In the genomic region with DNA sequence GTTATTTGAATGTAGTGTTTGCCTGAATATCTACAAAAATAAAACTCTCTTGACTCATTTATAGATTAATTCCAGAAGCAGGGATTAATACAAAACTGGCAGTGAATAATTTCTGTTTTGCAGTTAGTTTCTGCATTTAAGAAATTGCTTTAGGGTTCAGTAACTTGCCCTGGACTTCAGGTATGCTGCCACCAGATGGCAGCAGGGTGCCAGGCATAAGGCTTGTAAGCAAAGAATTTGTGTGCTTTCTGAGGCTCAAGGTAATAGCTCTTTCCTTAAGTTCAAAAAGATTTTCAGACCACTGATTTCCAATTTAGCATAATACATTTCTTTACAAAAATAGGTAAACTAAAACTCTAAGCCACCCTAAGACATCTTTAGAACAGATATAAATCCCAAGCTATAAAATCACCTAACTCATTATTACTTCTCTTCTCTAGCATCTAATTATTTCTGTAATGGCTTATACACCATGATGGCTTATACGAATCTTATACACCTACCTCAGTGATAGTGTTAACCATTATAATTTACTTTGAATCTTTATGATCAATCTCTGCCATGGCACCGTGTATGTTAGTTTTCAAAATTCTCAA, we compare ENCODE assay signal across 8 cellular contexts.
A peak's percentile ranks its signal among the peaks of the same experiment; 100 is the strongest.
DNase-seq lines count a peak whose midpoint lies in the region; ATAC-seq and TF ChIP-seq lines count a peak whose summit lies in the region.

No MANE protein-coding gene starts in this region.

- in situ Hi-C loops in KBM-7 (cut with MboI; ENCODE audit: low pct_unique_long_range_greater_than_20kb, low sequenced_read_pairs): no loop called here

- H3K9me3 ChIP-seq in PC-9 (ENCODE audit: insufficient read depth, low read depth): no peaks in the 10 kb centered on the region; the same call in 1 of the 2 replicates

- intact Hi-C loops in CD14-positive monocyte (cut with micrococcal nuclease) (loop anchor here (5.0 kb wide), 2 partner anchors 129 to 579 kb away; no protein-coding TSS in a partner anchor), PC-9 (cut with micrococcal nuclease; ENCODE audit: unreplicated experiment) (loop anchor here (1.0 to 10.0 kb wide), 3 partner anchors 351 to 724 kb away; no protein-coding TSS in a partner anchor), left cardiac atrium (cut with DNase I) (no loop called here)

- POLR2A ChIA-PET in PC-9 (lab: Charles Lee; ENCODE audit: unreplicated experiment): interaction anchor here (0.6 kb wide), 1 partner anchor 453 kb away, joined by 8 read pairs; no protein-coding TSS in a partner anchor
- POLR2A ChIA-PET in activated naive CD8-positive, alpha-beta T cell treated with anti-CD3 and anti-CD28 coated beads, Interleukin-2, amount 10 ng/mL, durations not matched to agents 7 days and 5 days (lab: Charles Lee): no interaction called here

- no peaks in the 10 kb centered on the region for H3K4me1 ChIP-seq in PC-9 (replicated peaks; ENCODE audit: insufficient read depth)

- no peak overlapping the region for H3K4me3 ChIP-seq in PC-9

- CTCF ChIA-PET in PC-9 (lab: Charles Lee): interaction anchor here (0.5 to 1.6 kb wide), 3 partner anchors 576 to 724 kb away, joined by 4 to 11 read pairs (median 5); no protein-coding TSS in a partner anchor

- H3K27me3 Mint-ChIP-seq in CD14-positive monocyte (ENCODE audit: low read depth in 3 of 3): peaks cover 2 to 9% (median 7%) of the 10 kb centered on the region in 3 donors
- H3K27me3 Mint-ChIP-seq in activated naive CD8-positive, alpha-beta T cell treated with anti-CD3 and anti-CD28 coated beads, Interleukin-2, amount 10 ng/mL, durations not matched to agents 7 days and 5 days: peaks cover 2% of the 10 kb centered on the region

- H3K9me2 ChIP-seq in PC-9 (ENCODE audit: insufficient read depth): no peaks in the 10 kb centered on the region

- TF ChIP-seq CTCF in CD14-positive monocyte (IDR thresholded peaks at IDR 0.05): peak; percentile 88
- peak; percentile 84 for TF ChIP-seq CTCF in PC-9 (conservative IDR thresholded peaks at IDR 0.05)

- H3K4me3 Mint-ChIP-seq in CD14-positive monocyte: no peak overlapping the region
- H3K4me3 Mint-ChIP-seq in activated naive CD8-positive, alpha-beta T cell treated with anti-CD3 and anti-CD28 coated beads, Interleukin-2, amount 10 ng/mL, durations not matched to agents 7 days and 5 days: no peak overlapping the region

- H3K27me3 ChIP-seq in PC-9 (ENCODE audit: insufficient read depth, low read depth): peaks cover 4% of the 10 kb centered on the region; the same call in 1 of the 2 replicates

- H3F3A ChIP-seq in PC-9 (ENCODE audit: insufficient read depth, low read depth): no peaks in the 10 kb centered on the region

- H3K9me3 Mint-ChIP-seq in CD14-positive monocyte: peaks cover 0 to 12% (median 9%) of the 10 kb centered on the region in 7 donors
- peaks cover 4% of the 10 kb centered on the region for H3K9me3 Mint-ChIP-seq in activated naive CD8-positive, alpha-beta T cell treated with anti-CD3 and anti-CD28 coated beads, Interleukin-2, amount 10 ng/mL, durations not matched to agents 7 days and 5 days

- no peaks in the 10 kb centered on the region for H3K36me3 ChIP-seq in PC-9 (ENCODE audit: low read depth)

- ATAC-seq in activated naive CD8-positive, alpha-beta T cell treated with anti-CD3 and anti-CD28 coated beads, Interleukin-2, amount 10 ng/mL, durations not matched to agents 7 days and 5 days (ENCODE audit: low read depth): no peak
- ATAC-seq in left cardiac atrium: peak; percentile 30 to 41
- no peak for ATAC-seq in HG03196 (IDR thresholded peaks at IDR 0.05; ENCODE audit: unreplicated experiment)

- H2AFZ ChIP-seq in PC-9: no peak overlapping the region

- no peaks in the 10 kb centered on the region for H4K20me1 ChIP-seq in PC-9 (ENCODE audit: insufficient read depth)

- H3K36me3 Mint-ChIP-seq in CD14-positive monocyte: no peaks in the 10 kb centered on the region
- no peaks in the 10 kb centered on the region for H3K36me3 Mint-ChIP-seq in activated naive CD8-positive, alpha-beta T cell treated with anti-CD3 and anti-CD28 coated beads, Interleukin-2, amount 10 ng/mL, durations not matched to agents 7 days and 5 days

- no peak overlapping the region for H3K27ac ChIP-seq in PC-9

- no TSS peak for BruUV-seq in PC-9 (replicated peaks; lab: Mats Ljungman, UMichigan)

- H3K27ac Mint-ChIP-seq in CD14-positive monocyte: no peak overlapping the region
- H3K27ac Mint-ChIP-seq in activated naive CD8-positive, alpha-beta T cell treated with anti-CD3 and anti-CD28 coated beads, Interleukin-2, amount 10 ng/mL, durations not matched to agents 7 days and 5 days: no peak overlapping the region

- H3K4me1 Mint-ChIP-seq in CD14-positive monocyte: no peaks in the 10 kb centered on the region
- no peaks in the 10 kb centered on the region for H3K4me1 Mint-ChIP-seq in activated naive CD8-positive, alpha-beta T cell treated with anti-CD3 and anti-CD28 coated beads, Interleukin-2, amount 10 ng/mL, durations not matched to agents 7 days and 5 days

- no peaks in the 10 kb centered on the region for H3K79me2 ChIP-seq in PC-9 (ENCODE audit: low read depth)

- peak; percentile 53 for DNase-seq in CD14-positive monocyte (ENCODE audit: low spot score)
- peak; percentile 23 for DNase-seq in GM19240 (ENCODE audit: insufficient read length, low spot score)
- DNase-seq in KBM-7: peak; percentile 55
- DNase-seq in PC-9: peak; percentile 40 to 50
- DNase-seq in activated naive CD8-positive, alpha-beta T cell treated with anti-CD3 and anti-CD28 coated beads, Interleukin-2, amount 10 ng/mL, durations not matched to agents 7 days and 5 days: peak; percentile 56
- DNase-seq in left cardiac atrium: peak; percentile 67
- DNase-seq in retina: peak; percentile 65

- H3K4me2 ChIP-seq in PC-9: no peak overlapping the region

Comparison
In these comparisons a context has a peak if more than half of its experiments do, and no peak if none do; other contexts are left out.
1. ATAC-seq: peak in left cardiac atrium (2 of 2); none in activated naive CD8-positive, alpha-beta T cell treated with anti-CD3 and anti-CD28 coated beads, Interleukin-2, amount 10 ng/mL, durations not matched to agents 7 days and 5 days (single experiment) and HG03196 (single experiment).
2. intact Hi-C loops: an anchor here in CD14-positive monocyte (5.0 kb wide) and PC-9 (1.0 to 10.0 kb wide); none called in left cardiac atrium.
3. Peak in every context shown above with its lines, with median percentiles within 50 percentile points of each other: DNase-seq.